Comparison of ENCODE assay signal across 13 cellular contexts in genomic region chr2:166334800-166335199, GRCh38. TPM values are rescaled to one million over a fixed set of nuclear protein-coding genes. Genes with fewer than 3 reads are reported as not detected.
"Had no signal": no experiment of that assay in that cellular context is flagged by ENCODE, and none has a peak within 500 bp of the region (broad histone marks: within the 10 kb centered on the region; RNA-seq: fewer than 3 reads in every experiment).

No MANE protein-coding gene starts in this region.

- DNase-seq: activated CD4-positive, alpha-beta memory T cell treated with anti-CD3 and anti-CD28 coated beads for 36 hours; activated CD8-positive, alpha-beta memory T cell treated with anti-CD3 and anti-CD28 coated beads, Interleukin-2, amount 10 ng/mL, durations not matched to agents 7 days and 5 days; activated naive CD4-positive, alpha-beta T cell treated with anti-CD3 and anti-CD28 coated beads, Interleukin-2, amount 50 U/mL, for 16 hours; activated T-cell treated with anti-CD3 and anti-CD28 coated beads, Interleukin-2, amount 50 U/mL, for 24 hours; kidney glomerular epithelial cell; left ventricle myocardium superior; mesenchymal stem cell; naive thymus-derived CD8-positive, alpha-beta T cell; WERI-Rb-1 had no signal

- H3K4me3 ChIP-seq: cardiac muscle cell had no signal

- H3K4me3 Mint-ChIP-seq: activated CD4-positive, alpha-beta memory T cell treated with anti-CD3 and anti-CD28 coated beads for 36 hours; activated CD8-positive, alpha-beta memory T cell treated with anti-CD3 and anti-CD28 coated beads, Interleukin-2, amount 10 ng/mL, durations not matched to agents 7 days and 5 days; activated T-cell treated with anti-CD3 and anti-CD28 coated beads, Interleukin-2, amount 50 U/mL, for 24 hours; naive thymus-derived CD8-positive, alpha-beta T cell; stimulated activated memory B cell treated with anti-CD40 and anti-IgM and Interleukin-4, amounts not matched to agents 10 μg/mL and 1 μg/mL and 100 μg/mL, for 72 hours had no signal

- H3K27me3 Mint-ChIP-seq: activated CD4-positive, alpha-beta memory T cell treated with anti-CD3 and anti-CD28 coated beads for 36 hours; activated CD8-positive, alpha-beta memory T cell treated with anti-CD3 and anti-CD28 coated beads, Interleukin-2, amount 10 ng/mL, durations not matched to agents 7 days and 5 days; activated T-cell treated with anti-CD3 and anti-CD28 coated beads, Interleukin-2, amount 50 U/mL, for 24 hours; naive thymus-derived CD8-positive, alpha-beta T cell; stimulated activated memory B cell treated with anti-CD40 and anti-IgM and Interleukin-4, amounts not matched to agents 10 μg/mL and 1 μg/mL and 100 μg/mL, for 72 hours had no signal

- H3K27ac Mint-ChIP-seq: activated CD4-positive, alpha-beta memory T cell treated with anti-CD3 and anti-CD28 coated beads for 36 hours; activated CD8-positive, alpha-beta memory T cell treated with anti-CD3 and anti-CD28 coated beads, Interleukin-2, amount 10 ng/mL, durations not matched to agents 7 days and 5 days; activated T-cell treated with anti-CD3 and anti-CD28 coated beads, Interleukin-2, amount 50 U/mL, for 24 hours; naive thymus-derived CD8-positive, alpha-beta T cell; stimulated activated memory B cell treated with anti-CD40 and anti-IgM and Interleukin-4, amounts not matched to agents 10 μg/mL and 1 μg/mL and 100 μg/mL, for 72 hours had no signal

- FAIRE-seq: urothelium cell line had no signal

- H3K27ac ChIP-seq: cardiac muscle cell, WERI-Rb-1 had no signal

- H3K4me1 Mint-ChIP-seq: activated CD8-positive, alpha-beta memory T cell treated with anti-CD3 and anti-CD28 coated beads, Interleukin-2, amount 10 ng/mL, durations not matched to agents 7 days and 5 days; naive thymus-derived CD8-positive, alpha-beta T cell; stimulated activated memory B cell treated with anti-CD40 and anti-IgM and Interleukin-4, amounts not matched to agents 10 μg/mL and 1 μg/mL and 100 μg/mL, for 72 hours had no signal

- ATAC-seq: activated CD8-positive, alpha-beta memory T cell treated with anti-CD3 and anti-CD28 coated beads, Interleukin-2, amount 10 ng/mL, durations not matched to agents 7 days and 5 days; esophagus mucosa; left ventricle myocardium superior; naive thymus-derived CD8-positive, alpha-beta T cell; stimulated activated memory B cell treated with anti-CD40 and anti-IgM and Interleukin-4, amounts not matched to agents 10 μg/mL and 1 μg/mL and 100 μg/mL, for 72 hours had no signal

- H3K9me3 Mint-ChIP-seq: activated CD4-positive, alpha-beta memory T cell treated with anti-CD3 and anti-CD28 coated beads for 36 hours; activated T-cell treated with anti-CD3 and anti-CD28 coated beads, Interleukin-2, amount 50 U/mL, for 24 hours; stimulated activated memory B cell treated with anti-CD40 and anti-IgM and Interleukin-4, amounts not matched to agents 10 μg/mL and 1 μg/mL and 100 μg/mL, for 72 hours had no signal

- H3K36me3 Mint-ChIP-seq: activated CD4-positive, alpha-beta memory T cell treated with anti-CD3 and anti-CD28 coated beads for 36 hours; activated CD8-positive, alpha-beta memory T cell treated with anti-CD3 and anti-CD28 coated beads, Interleukin-2, amount 10 ng/mL, durations not matched to agents 7 days and 5 days; naive thymus-derived CD8-positive, alpha-beta T cell; stimulated activated memory B cell treated with anti-CD40 and anti-IgM and Interleukin-4, amounts not matched to agents 10 μg/mL and 1 μg/mL and 100 μg/mL, for 72 hours had no signal

RNA-seq across cellular contexts. Expression of gene SCN9A, which starts 40.9 kb away (rescaled TPM):
- total RNA-seq: activated CD4-positive, alpha-beta memory T cell treated with anti-CD3 and anti-CD28 coated beads for 36 hours; activated CD8-positive, alpha-beta memory T cell treated with anti-CD3 and anti-CD28 coated beads, Interleukin-2, amount 10 ng/mL, durations not matched to agents 7 days and 5 days; naive thymus-derived CD8-positive, alpha-beta T cell had no signal
